ENCODE assay signal across 20 cellular contexts in the genomic region with DNA sequence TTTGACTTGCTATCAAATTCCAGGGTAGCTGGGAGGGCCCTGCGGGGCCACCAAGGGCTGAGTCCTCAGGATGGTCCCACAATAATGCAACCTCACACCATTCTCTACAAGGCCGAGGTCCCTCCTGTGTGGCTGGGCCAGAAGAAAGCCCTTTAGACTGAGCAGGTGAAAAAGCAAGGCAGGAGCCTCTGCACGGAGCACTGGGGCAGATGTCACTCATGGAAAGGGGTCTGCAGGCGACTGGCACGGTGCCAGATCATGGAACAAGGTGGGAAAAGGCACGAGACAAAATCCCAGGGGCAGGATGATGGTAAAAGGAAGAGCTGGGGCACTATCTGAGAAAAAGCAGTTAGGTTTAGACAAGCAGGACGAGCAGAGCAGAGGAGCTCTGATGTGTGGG. TPM values are rescaled to one million over a fixed set of nuclear protein-coding genes. Genes with fewer than 3 reads are reported as not detected.
A peak's percentile ranks its signal among the peaks of the same experiment; 100 is the strongest.
DNase-seq lines count a peak whose midpoint lies in the region; ATAC-seq and TF ChIP-seq lines count a peak whose summit lies in the region.
"Had no signal": no experiment of that assay in that cellular context is flagged by ENCODE, and none has a peak within 500 bp of the region (broad histone marks: within the 10 kb centered on the region; RNA-seq: fewer than 3 reads in every experiment).

No MANE protein-coding gene starts in this region.

- H3K9ac ChIP-seq in IMR-90 (ENCODE audit: low read depth, low read length), result no peak overlapping the region

- no TSS peak for BruUV-seq in IMR-90 (replicated peaks; lab: Mats Ljungman, UMichigan)

- no peak overlapping the region for H2BK20ac ChIP-seq in IMR-90 (ENCODE audit: low read depth, low read length)

- peaks cover 81% of the 10 kb centered on the region for H3K36me3 Mint-ChIP-seq in activated CD8-positive, alpha-beta memory T cell treated with anti-CD3 and anti-CD28 coated beads, Interleukin-2, amount 10 ng/mL, durations not matched to agents 7 days and 5 days
- H3K36me3 Mint-ChIP-seq in chondrocyte (ENCODE audit: low read depth), result peaks cover 9% of the 10 kb centered on the region
- H3K36me3 Mint-ChIP-seq: T-cell had no signal

- no peaks in the 10 kb centered on the region for H3K9me3 Mint-ChIP-seq in activated CD8-positive, alpha-beta memory T cell treated with anti-CD3 and anti-CD28 coated beads, Interleukin-2, amount 10 ng/mL, durations not matched to agents 7 days and 5 days (ENCODE audit: low read depth)
- no peaks in the 10 kb centered on the region for H3K9me3 Mint-ChIP-seq in chondrocyte (ENCODE audit: low read depth)
- H3K9me3 Mint-ChIP-seq: T-cell had no signal

- H4K91ac ChIP-seq in IMR-90 (ENCODE audit: insufficient read depth, low read depth, low read length), result no peak overlapping the region

- no peak overlapping the region for H3K27ac ChIP-seq in IMR-90 (ENCODE audit: insufficient read depth, low read length)
- H3K27ac ChIP-seq: body of pancreas, foreskin keratinocyte, upper lobe of right lung had no signal

- peak overlapping the region in 1 of 2 experiments; percentile 17; a peak in 1 of 4 replicates for H4K8ac ChIP-seq in IMR-90 (ENCODE audit: low read depth in 2 of 2, low read length in 2 of 2)

- peaks cover 24% of the 10 kb centered on the region for H4K20me1 ChIP-seq in IMR-90 (ENCODE audit: insufficient read depth, low read length)

- TF ChIP-seq RAD21 in IMR-90 (IDR thresholded peaks at IDR 0.05; ENCODE audit: low read length), result no peak

- H3K4me1 Mint-ChIP-seq in activated CD8-positive, alpha-beta memory T cell treated with anti-CD3 and anti-CD28 coated beads, Interleukin-2, amount 10 ng/mL, durations not matched to agents 7 days and 5 days, result peaks cover 44% of the 10 kb centered on the region
- H3K4me1 Mint-ChIP-seq in chondrocyte (ENCODE audit: low read depth), result peaks cover 5% of the 10 kb centered on the region

- no peak overlapping the region for H3K4me3 ChIP-seq in IMR-90 (ENCODE audit: insufficient read depth, low read depth, low read length)
- H3K4me3 ChIP-seq: body of pancreas, MG63, mucosa of descending colon, upper lobe of right lung had no signal

- peaks cover 5% of the 10 kb centered on the region for H3K9me1 ChIP-seq in IMR-90 (ENCODE audit: insufficient read depth, low read length)

- H3K14ac ChIP-seq in IMR-90 (replicated peaks; ENCODE audit: low read depth, low read length), result no peak overlapping the region

- no peak overlapping the region for H2AK5ac ChIP-seq in IMR-90 (ENCODE audit: low read depth, low read length)

- no peaks in the 10 kb centered on the region for H3K27me3 Mint-ChIP-seq in activated CD8-positive, alpha-beta memory T cell treated with anti-CD3 and anti-CD28 coated beads, Interleukin-2, amount 10 ng/mL, durations not matched to agents 7 days and 5 days
- no peaks in the 10 kb centered on the region for H3K27me3 Mint-ChIP-seq in chondrocyte (ENCODE audit: low read depth)
- H3K27me3 Mint-ChIP-seq: T-cell had no signal

- H3K18ac ChIP-seq in IMR-90 (ENCODE audit: low read depth, low read length), result no peak overlapping the region

- no peak overlapping the region for H3K4me2 ChIP-seq in IMR-90 (ENCODE audit: low read depth, low read length)

- peaks cover 2% of the 10 kb centered on the region; the same call in 1 of the 2 replicates for H3K4me1 ChIP-seq in IMR-90 (ENCODE audit: control insufficient read depth, insufficient read depth, low read length)
- H3K4me1 ChIP-seq: body of pancreas, foreskin keratinocyte, upper lobe of right lung had no signal

- H3K27me3 ChIP-seq in IMR-90 (ENCODE audit: control insufficient read depth, insufficient read depth, low read length), result no peaks in the 10 kb centered on the region
- H3K27me3 ChIP-seq: body of pancreas, foreskin keratinocyte, MG63, upper lobe of right lung had no signal

- H3K4ac ChIP-seq in IMR-90 (ENCODE audit: low read depth, low read length), result no peak overlapping the region

- no peak overlapping the region for H3K4me3 Mint-ChIP-seq in activated CD8-positive, alpha-beta memory T cell treated with anti-CD3 and anti-CD28 coated beads, Interleukin-2, amount 10 ng/mL, durations not matched to agents 7 days and 5 days
- H3K4me3 Mint-ChIP-seq in chondrocyte (ENCODE audit: unreplicated experiment), result no peak overlapping the region
- H3K4me3 Mint-ChIP-seq: T-cell had no signal

- no peak overlapping the region for H2BK5ac ChIP-seq in IMR-90 (ENCODE audit: low read depth, low read length, poor library complexity, severe bottlenecking)

- intact Hi-C loops in IMR-90 (cut with micrococcal nuclease), result no loop called here

- in situ Hi-C loops in IMR-90 (cut with MboI; ENCODE audit: low sequenced_read_pairs), result loop anchor here (25.0 kb wide), 1 partner anchor 376 kb away; no protein-coding TSS in a partner anchor

- peaks cover 46 to 67% of the 10 kb centered on the region in 2 experiments for H3K79me1 ChIP-seq in IMR-90 (ENCODE audit: low read depth in 1 of 2, low read length in 2 of 2)

- no peak overlapping the region for H2BK15ac ChIP-seq in IMR-90 (ENCODE audit: low read depth, low read length)

- peaks cover 13% of the 10 kb centered on the region for H3K36me3 ChIP-seq in IMR-90 (ENCODE audit: control insufficient read depth, insufficient read depth, low read length)
- H3K36me3 ChIP-seq: upper lobe of right lung had no signal

- H4K5ac ChIP-seq in IMR-90 (ENCODE audit: low read depth, low read length), result no peak overlapping the region

- no peak for DNase-seq in activated CD8-positive, alpha-beta memory T cell treated with anti-CD3 and anti-CD28 coated beads, Interleukin-2, amount 10 ng/mL, durations not matched to agents 7 days and 5 days
- DNase-seq in activated CD8-positive, alpha-beta memory T cell treated with anti-CD3 and anti-CD28 coated beads, Interleukin-2, amount 50 U/mL, for 48 hours, result no peak
- DNase-seq in IMR-90 (no peak), chondrocyte (ENCODE audit: low spot score) (peak; percentile 65), hypothalamus (lab: John Stamatoyannopoulos, UW) (no peak), amygdala (lab: John Stamatoyannopoulos, UW) (no peak), GM10248 (ENCODE audit: extremely low spot score) (no peak)
- peak; percentile 3 for DNase-seq in stimulated activated CD8-positive, alpha-beta memory T cell treated with anti-CD3 and anti-CD28 coated beads, Interleukin-4, amount 100 ng/mL, for 48 hours
- DNase-seq: activated naive CD4-positive, alpha-beta T cell treated with anti-CD3 and anti-CD28 coated beads, Interleukin-2, amount 50 U/mL, for 16 hours; left cardiac atrium; MG63; NCI-H1694 treated with DMSO at 0.1 percent for 48 hours; NK-92 treated with Interleukin-12 subunit alpha and Interleukin-12 subunit beta, amount 100 ng/mL, for 24 hours; stimulated activated CD4-positive, alpha-beta T cell treated with anti-CD3 and anti-CD28 coated beads, Interleukin-15, amount 100 ng/mL, for 24 hours; stimulated activated naive CD4-positive, alpha-beta T cell treated with Interleukin-2 at 50 U/mL for 16 hours; T-cell had no signal

- dilution Hi-C loops in IMR-90 (cut with HindIII; ENCODE audit: low sequenced_read_pairs, unreplicated experiment), result no loop called here

- POLR2A ChIA-PET in IMR-90 (lab: Charles Lee; ENCODE audit: unreplicated experiment), result no interaction called here
- POLR2A ChIA-PET in GM10248 (lab: Yijun Ruan, JAX), result no interaction called here

- CTCF ChIA-PET in activated CD8-positive, alpha-beta memory T cell treated with anti-CD3 and anti-CD28 coated beads, Interleukin-2, amount 10 ng/mL, durations not matched to agents 7 days and 5 days (lab: Charles Lee), result interaction anchor here (1.1 to 1.2 kb wide), 2 partner anchors 10 to 16 kb away, joined by 3 to 4 read pairs; a partner anchor contains a TSS
- CTCF ChIA-PET in IMR-90 (lab: Yijun Ruan, JAX), result interaction anchor here (1.2 kb wide), 1 partner anchor 19 kb away, joined by 4 read pairs; no protein-coding TSS in a partner anchor
- CTCF ChIA-PET in GM10248 (lab: Yijun Ruan, JAX), result interaction anchor here (2.2 kb wide), 1 partner anchor 19 kb away, joined by 10 read pairs; no protein-coding TSS in a partner anchor

- peak overlapping the region; percentile 42 for H3K27ac Mint-ChIP-seq in activated CD8-positive, alpha-beta memory T cell treated with anti-CD3 and anti-CD28 coated beads, Interleukin-2, amount 10 ng/mL, durations not matched to agents 7 days and 5 days
- no peak overlapping the region for H3K27ac Mint-ChIP-seq in chondrocyte (ENCODE audit: unreplicated experiment)
- H3K27ac Mint-ChIP-seq: T-cell had no signal

- WGBS in IMR-90 (ENCODE audit: extremely low coverage in 2 of 2, insufficient read length in 1 of 2), 2 experiments, result 100% methylated on average over 3 of the region's 7 CpGs; no CpG with 5 or more reads in 1 of the 2 experiments

- peak overlapping the region; percentile 67 for H2AK9ac ChIP-seq in IMR-90 (replicated peaks; ENCODE audit: low read depth, low read length, poor library complexity)

- TF ChIP-seq CTCF in IMR-90 (conservative IDR thresholded peaks at IDR 0.05; ENCODE audit: low read depth, low read length) (no peak), chondrocyte (IDR thresholded peaks at IDR 0.05) (no peak), GM10248 (IDR thresholded peaks at IDR 0.05; ENCODE audit: control extremely low read depth, extremely low read depth, low read depth, missing control alignments) (no peak)

- H3K23ac ChIP-seq in IMR-90 (ENCODE audit: low read depth, low read length), result no peak overlapping the region

- no peaks in the 10 kb centered on the region for H3K9me3 ChIP-seq in IMR-90 (ENCODE audit: control insufficient read depth, insufficient read depth, low read length)
- H3K9me3 ChIP-seq: body of pancreas, MG63, mucosa of descending colon, upper lobe of right lung had no signal

- H2AFZ ChIP-seq in IMR-90 (replicated peaks; ENCODE audit: low read length, poor library complexity), result peak overlapping the region; percentile 40

- no peak for TF ChIP-seq POLR2A in IMR-90 (IDR thresholded peaks at IDR 0.05; ENCODE audit: low read depth, low read length)

- H2BK120ac ChIP-seq in IMR-90 (ENCODE audit: low read depth, low read length), result no peak overlapping the region

- H3K56ac ChIP-seq in IMR-90 (ENCODE audit: extremely low read depth, insufficient read depth, low read length), result no peak overlapping the region

- no peak for ATAC-seq in activated CD8-positive, alpha-beta memory T cell treated with anti-CD3 and anti-CD28 coated beads, Interleukin-2, amount 10 ng/mL, durations not matched to agents 7 days and 5 days
- ATAC-seq in IMR-90 (ENCODE audit: low read depth), result no peak
- ATAC-seq: body of pancreas, foreskin keratinocyte, left cardiac atrium, mucosa of descending colon, T-cell, upper lobe of right lung had no signal

TF ChIP-seq in IMR-90, 13 proteins besides CTCF, POLR2A, EP300 and RAD21 (continues in another document):
- no peak for TF ChIP-seq NFE2L2 (IDR thresholded peaks at IDR 0.05; ENCODE audit: low read depth, low read length)
- no peak for TF ChIP-seq MXI1 (IDR thresholded peaks at IDR 0.05; ENCODE audit: borderline replicate concordance, low read depth, low read length)

RNA-seq across cellular contexts. Expression of a gene that starts 16.1 kb away (rescaled TPM):
- 100 to 1,000 TPM; 111 to 145 TPM for total RNA-seq in activated CD8-positive, alpha-beta memory T cell treated with anti-CD3 and anti-CD28 coated beads, Interleukin-2, amount 10 ng/mL, durations not matched to agents 7 days and 5 days
- 22.6 and 24.2 TPM in 2 replicates for total RNA-seq in IMR-90 (2012; rRNA removed)
- polyA plus RNA-seq in IMR-90 (2012; rRNA removed), result 26.5 and 27.1 TPM in 2 replicates
- 10.1 and 24.7 TPM in 2 replicates for polyA plus RNA-seq in IMR-90 (2012; cell fraction: cytosol; rRNA removed)
- 45.6 and 52.0 TPM in 2 replicates for polyA plus RNA-seq in IMR-90 (2012; cell fraction: nucleus; rRNA removed; ENCODE audit: low replicate concordance)
- 6.9 to 9.2 TPM (median 8.2 TPM) in 3 replicates for total RNA-seq in chondrocyte

Comparison
In these comparisons a context has a peak if more than half of its experiments do, and no peak if none do; other contexts are left out.
1. DNase-seq: peak in chondrocyte (single experiment) and stimulated activated CD8-positive, alpha-beta memory T cell treated with anti-CD3 and anti-CD28 coated beads, Interleukin-4, amount 100 ng/mL, for 48 hours (single experiment); none in activated CD8-positive, alpha-beta memory T cell treated with anti-CD3 and anti-CD28 coated beads, Interleukin-2, amount 10 ng/mL, durations not matched to agents 7 days and 5 days (single experiment), activated CD8-positive, alpha-beta memory T cell treated with anti-CD3 and anti-CD28 coated beads, Interleukin-2, amount 50 U/mL, for 48 hours (single experiment), IMR-90 (single experiment), hypothalamus (0 of 51), amygdala (0 of 56) and GM10248 (single experiment).